Comparison of ENCODE assay signal across 9 cellular contexts in the genomic region with DNA sequence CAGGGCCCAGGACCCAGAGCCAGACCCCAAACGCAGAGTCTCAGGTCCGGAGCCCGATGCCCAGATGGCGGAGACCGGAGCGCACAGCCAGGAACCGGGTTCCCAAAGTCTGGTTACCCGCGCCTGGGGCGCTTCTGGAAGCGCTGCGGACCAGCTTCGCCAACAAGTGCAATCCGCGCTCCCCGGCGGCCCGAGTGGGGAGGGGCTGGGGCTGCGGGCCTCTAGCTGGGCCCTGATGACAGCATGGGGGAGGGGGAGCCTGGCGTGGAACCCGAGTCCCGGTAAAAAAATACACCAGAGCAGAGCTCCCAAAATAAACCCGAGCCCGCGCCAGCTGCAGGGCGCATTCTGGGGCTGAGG. TPM values are rescaled to one million over a fixed set of nuclear protein-coding genes. Genes with fewer than 3 reads are reported as not detected.
DNase-seq lines count a peak whose midpoint lies in the region; ATAC-seq and TF ChIP-seq lines count a peak whose summit lies in the region.
"Had no signal": no experiment of that assay in that cellular context is flagged by ENCODE, and none has a peak within 500 bp of the region (broad histone marks: within the 10 kb centered on the region; RNA-seq: fewer than 3 reads in every experiment).

No MANE protein-coding gene starts in this region.

- H3K9me3 Mint-ChIP-seq in Caco-2 (ENCODE audit: unreplicated experiment) (no peaks in the 10 kb centered on the region), immature natural killer cell (no peaks in the 10 kb centered on the region)

- H3K4me3 Mint-ChIP-seq in Caco-2 (ENCODE audit: unreplicated experiment): peak overlapping the region; percentile 50
- no peak overlapping the region for H3K4me3 Mint-ChIP-seq in immature natural killer cell

- TF ChIP-seq CTCF in Caco-2 (IDR thresholded peaks at IDR 0.05; ENCODE audit: insufficient read depth in 1 of 2, low read depth in 1 of 2, low read length in 1 of 2, severe bottlenecking in 1 of 2, unreplicated experiment in 1 of 2) (no peak), parathyroid adenoma (IDR thresholded peaks at IDR 0.05) (no peak)

- peaks cover 10% of the 10 kb centered on the region for H3K27me3 Mint-ChIP-seq in Caco-2 (ENCODE audit: insufficient read depth, unreplicated experiment)
- peaks cover 9 to 28% (median 11%) of the 10 kb centered on the region in 3 donors for H3K27me3 Mint-ChIP-seq in immature natural killer cell (ENCODE audit: low read depth in 3 of 3)

- H3K9ac ChIP-seq in parathyroid adenoma: no peak overlapping the region

- H3K36me3 Mint-ChIP-seq in Caco-2 (ENCODE audit: insufficient read depth, unreplicated experiment) (no peaks in the 10 kb centered on the region), immature natural killer cell (no peaks in the 10 kb centered on the region)

- POLR2A ChIA-PET in Caco-2 (lab: Charles Lee): no interaction called here

- H3K27ac Mint-ChIP-seq in Caco-2 (ENCODE audit: unreplicated experiment): no peak overlapping the region
- no peak overlapping the region for H3K27ac Mint-ChIP-seq in immature natural killer cell

- intact Hi-C loops in Caco-2 (cut with micrococcal nuclease; ENCODE audit: unreplicated experiment): no loop called here

- H3K27me3 ChIP-seq in Caco-2 (replicated peaks; ENCODE audit: control insufficient read depth, insufficient read depth, low read length) (no peaks in the 10 kb centered on the region; the same call in 1 of the 2 replicates), SJSA1 (replicated peaks) (peaks cover 34% of the 10 kb centered on the region), parathyroid adenoma (ENCODE audit: control insufficient read depth, insufficient read depth, low read length) (no peaks in the 10 kb centered on the region)

- no peaks in the 10 kb centered on the region for H3K4me1 ChIP-seq in Caco-2
- H3K4me1 ChIP-seq in SJSA1 (replicated peaks): peaks cover 11% of the 10 kb centered on the region
- H3K4me1 ChIP-seq in parathyroid adenoma: no peaks in the 10 kb centered on the region

- H3K9me3 ChIP-seq in Caco-2 (no peaks in the 10 kb centered on the region), SJSA1 (replicated peaks) (no peaks in the 10 kb centered on the region), parathyroid adenoma (ENCODE audit: control insufficient read depth, low read length) (no peaks in the 10 kb centered on the region)

- H3K4me1 Mint-ChIP-seq in Caco-2 (ENCODE audit: low read depth, unreplicated experiment): no peaks in the 10 kb centered on the region
- peaks cover 0 to 2% of the 10 kb centered on the region in 2 donors for H3K4me1 Mint-ChIP-seq in immature natural killer cell

- CTCF ChIA-PET in Caco-2 (lab: Charles Lee): interaction anchor here (0.8 kb wide), 1 partner anchor 14 kb away, joined by 3 read pairs; no protein-coding TSS in a partner anchor

- H3K4me3 ChIP-seq in Caco-2 (ENCODE audit: low read depth, low read length) (peak overlapping the region; percentile 30), SJSA1 (peak overlapping the region; percentile 19), parathyroid adenoma (ENCODE audit: low read depth, low read length) (peak overlapping the region; percentile 43)

- ATAC-seq in HG03571 (IDR thresholded peaks at IDR 0.05; ENCODE audit: unreplicated experiment): no peak

- H3K36me3 ChIP-seq in Caco-2 (ENCODE audit: control insufficient read depth, insufficient read depth, low read length) (no peaks in the 10 kb centered on the region), SJSA1 (no peaks in the 10 kb centered on the region), parathyroid adenoma (ENCODE audit: control insufficient read depth, insufficient read depth, low read length) (no peaks in the 10 kb centered on the region)

- H3K27ac ChIP-seq in SJSA1: no peak overlapping the region
- no peak overlapping the region for H3K27ac ChIP-seq in parathyroid adenoma

- no TSS peak for BruUV-seq in Caco-2 (replicated peaks; lab: Mats Ljungman, UMichigan)

- H3K79me2 ChIP-seq in parathyroid adenoma: no peaks in the 10 kb centered on the region

- peak overlapping the region; percentile 42 for H2AFZ ChIP-seq in parathyroid adenoma

- DNase-seq in Caco-2 (no peak), SJSA1 (ENCODE audit: low read depth in 1 of 2, low spot score in 2 of 2) (no peak), globus pallidus (ENCODE audit: low spot score) (peak; percentile 43), T-helper 9 cell (no peak), NCI-H82 treated with DMSO at 0.1 percent for 48 hours (lab: John Stamatoyannopoulos, UW; ENCODE audit: unreplicated experiment) (no peak), immature natural killer cell (no peak)

- peak overlapping the region; percentile 55 for H3K4me2 ChIP-seq in parathyroid adenoma (ENCODE audit: low read length)

RNA-seq across cellular contexts. Expression of a gene that starts 0.5 kb away (rescaled TPM):
- total RNA-seq in Caco-2 (2022): not detected in 2 replicates
- total RNA-seq in SJSA1 (2014; rRNA removed; shearing (Covaris generic)): not detected in 2 replicates
- not detected for polyA plus RNA-seq in immature natural killer cell

RNA-seq across cellular contexts. Expression of a gene that starts 19.8 kb away (rescaled TPM):
- total RNA-seq in Caco-2 (2022): 0.07 and 0.14 TPM in 2 replicates
- 0.06 and 0.13 TPM in 2 replicates for total RNA-seq in SJSA1 (2014; rRNA removed; shearing (Covaris generic))
- under 1 TPM in 2 of 3 donors, not detected in 1; 0.04 to 0.13 TPM for polyA plus RNA-seq in immature natural killer cell

RNA-seq across cellular contexts. Expression of a gene that starts 32.0 kb away (rescaled TPM):
- 3.0 and 3.4 TPM in 2 replicates for total RNA-seq in Caco-2 (2022)
- total RNA-seq in SJSA1 (2014; rRNA removed; shearing (Covaris generic)): 12.7 and 14.4 TPM in 2 replicates
- polyA plus RNA-seq in immature natural killer cell: not detected
- total RNA-seq: mononuclear cell had no signal
